ENCODE assay signal across 30 cellular contexts in the genomic region with DNA sequence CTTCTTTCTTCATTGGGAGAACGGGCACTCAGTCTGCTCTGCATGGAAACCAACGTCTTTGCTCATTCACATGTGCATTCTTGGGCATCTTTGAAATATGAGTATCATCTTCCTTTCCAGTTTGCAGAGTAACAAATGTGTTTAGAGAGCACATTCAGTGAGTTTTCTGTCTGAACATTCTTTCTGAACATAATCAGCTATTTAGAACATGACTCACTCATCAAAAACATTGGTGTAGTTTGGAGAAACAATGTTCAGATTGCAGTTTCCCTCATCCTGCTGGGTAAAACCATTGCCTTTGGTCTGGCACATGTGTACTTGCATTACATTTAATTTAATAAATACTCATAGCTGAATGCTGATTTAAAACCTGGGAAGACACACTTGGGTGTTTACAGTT.
A peak's percentile ranks its signal among the peaks of the same experiment; 100 is the strongest.
DNase-seq lines count a peak whose midpoint lies in the region; ATAC-seq, FAIRE-seq and TF ChIP-seq lines count a peak whose summit lies in the region.
"Had no signal": no experiment of that assay in that cellular context is flagged by ENCODE, and none has a peak within 500 bp of the region (broad histone marks: within the 10 kb centered on the region; RNA-seq: fewer than 3 reads in every experiment).

No MANE protein-coding gene starts in this region.

- no peak overlapping the region for H3K27ac Mint-ChIP-seq in CD14-positive monocyte
- H3K27ac Mint-ChIP-seq: activated T-helper 17 cell treated with anti-CD3 and anti-CD28 coated beads, Interleukin-2, amount 50 U/mL, for 72 hours; natural killer cell; stimulated activated effector memory CD8-positive, alpha-beta T cell treated with anti-CD3 and anti-CD28 coated beads, Interleukin-12 subunit alpha, Interleukin-12 subunit beta, amount 100 ng/mL, for 72 hours; T-cell had no signal

- H3K9me3 ChIP-seq in RWPE2 (ENCODE audit: severe bottlenecking), result no peaks in the 10 kb centered on the region
- H3K9me3 ChIP-seq: colonic mucosa, lower lobe of right lung, tibial nerve had no signal

- H3K27me3 ChIP-seq in RWPE2 (ENCODE audit: insufficient read depth, poor library complexity, severe bottlenecking), result no peaks in the 10 kb centered on the region
- H3K27me3 ChIP-seq: colonic mucosa, foreskin keratinocyte, heart right ventricle, tibial nerve had no signal

- DNase-seq in GM18507 (ENCODE audit: extremely low spot score, insufficient read length, low read depth) (no peak), RWPE2 (ENCODE audit: low spot score) (no peak), fibroblast of mammary gland (ENCODE audit: low read depth) (peak; percentile 19), urothelium cell line (ENCODE audit: low spot score) (peak; percentile 1), CD14-positive monocyte (ENCODE audit: low spot score) (no peak), left ventricle myocardium superior (no peak)
- DNase-seq in stimulated activated CD4-positive, alpha-beta T cell treated with anti-CD3 and anti-CD28 coated beads, Interleukin-2, amount 100 ng/mL, for 48 hours, result no peak
- DNase-seq: activated CD4-positive, alpha-beta T cell treated with anti-CD3 and anti-CD28 coated beads for 4 hours; activated naive CD4-positive, alpha-beta T cell treated with anti-CD3 and anti-CD28 coated beads, Interleukin-2, amount 50 U/mL, for 16 hours; colonic mucosa; effector CD4-positive, alpha-beta T cell; heart right ventricle; lower lobe of right lung; natural killer cell; NCI-H1417; NCI-H2029 treated with DMSO at 0.1 percent for 48 hours; NCI-H526; RPMI8226; stimulated activated CD4-positive, alpha-beta T cell treated with anti-CD3 and anti-CD28 coated beads, Interleukin-15, amount 100 ng/mL, for 24 hours; T-cell; WERI-Rb-1 had no signal

- H3K4me3 Mint-ChIP-seq in CD14-positive monocyte, result no peak overlapping the region
- H3K4me3 Mint-ChIP-seq: activated T-helper 17 cell treated with anti-CD3 and anti-CD28 coated beads, Interleukin-2, amount 50 U/mL, for 72 hours; natural killer cell; stimulated activated effector memory CD8-positive, alpha-beta T cell treated with anti-CD3 and anti-CD28 coated beads, Interleukin-12 subunit alpha, Interleukin-12 subunit beta, amount 100 ng/mL, for 72 hours; T-cell had no signal

- no peaks in the 10 kb centered on the region for H3K4me1 ChIP-seq in RWPE2 (ENCODE audit: insufficient read depth, poor library complexity, severe bottlenecking)
- H3K4me1 ChIP-seq: colonic mucosa, foreskin keratinocyte, heart right ventricle, lower lobe of right lung, tibial nerve had no signal

- no peak overlapping the region for H3K27ac ChIP-seq in RWPE2 (ENCODE audit: poor library complexity, severe bottlenecking)
- H3K27ac ChIP-seq: colonic mucosa, epithelial cell of prostate, foreskin keratinocyte, heart right ventricle, lower lobe of right lung, tibial nerve, WERI-Rb-1 had no signal

- peaks cover 0 to 3% (median 2%) of the 10 kb centered on the region in 7 donors for H3K9me3 Mint-ChIP-seq in CD14-positive monocyte
- H3K9me3 Mint-ChIP-seq: activated T-helper 17 cell treated with anti-CD3 and anti-CD28 coated beads, Interleukin-2, amount 50 U/mL, for 72 hours; natural killer cell had no signal

- ATAC-seq in RWPE2 (ENCODE audit: low read depth) (peak; percentile 27; the same call in 1 of the 3 replicates), left ventricle myocardium superior (no peak)
- ATAC-seq: activated T-helper 17 cell treated with anti-CD3 and anti-CD28 coated beads, Interleukin-2, amount 50 U/mL, for 72 hours; foreskin keratinocyte; heart right ventricle; K562; lower lobe of right lung; natural killer cell; stimulated activated effector memory CD8-positive, alpha-beta T cell treated with anti-CD3 and anti-CD28 coated beads, Interleukin-12 subunit alpha, Interleukin-12 subunit beta, amount 100 ng/mL, for 72 hours; T-cell had no signal

- H3K36me3 Mint-ChIP-seq in CD14-positive monocyte, result no peaks in the 10 kb centered on the region
- H3K36me3 Mint-ChIP-seq: natural killer cell; stimulated activated effector memory CD8-positive, alpha-beta T cell treated with anti-CD3 and anti-CD28 coated beads, Interleukin-12 subunit alpha, Interleukin-12 subunit beta, amount 100 ng/mL, for 72 hours; T-cell had no signal

- no peaks in the 10 kb centered on the region for H3K4me1 Mint-ChIP-seq in CD14-positive monocyte
- H3K4me1 Mint-ChIP-seq: activated T-helper 17 cell treated with anti-CD3 and anti-CD28 coated beads, Interleukin-2, amount 50 U/mL, for 72 hours; natural killer cell; stimulated activated effector memory CD8-positive, alpha-beta T cell treated with anti-CD3 and anti-CD28 coated beads, Interleukin-12 subunit alpha, Interleukin-12 subunit beta, amount 100 ng/mL, for 72 hours; T-cell had no signal

- intact Hi-C loops in CD14-positive monocyte (cut with micrococcal nuclease), result no loop called here
- intact Hi-C loops in left ventricle myocardium superior (cut with micrococcal nuclease), result no loop called here

- TF ChIP-seq CTCF in RWPE2 (IDR thresholded peaks at IDR 0.05; ENCODE audit: poor library complexity, severe bottlenecking), result no peak
- no peak for TF ChIP-seq CTCF in fibroblast of mammary gland (conservative IDR thresholded peaks at IDR 0.05; ENCODE audit: control insufficient read depth, insufficient read depth, low read depth, low read length)
- TF ChIP-seq CTCF in CD14-positive monocyte (IDR thresholded peaks at IDR 0.05), result no peak

- FAIRE-seq in GM18507 (lab: Jason Lieb, UNC), result peak; percentile 55
- no peak for FAIRE-seq in urothelium cell line (lab: Jason Lieb, UNC)
- FAIRE-seq: bronchial epithelial cell, GM19239, H1, K562 had no signal

- H3K4me3 ChIP-seq in RWPE2 (ENCODE audit: severe bottlenecking) (no peak overlapping the region), fibroblast of mammary gland (ENCODE audit: control insufficient read depth, low read depth, low read length) (no peak overlapping the region)
- H3K4me3 ChIP-seq: colonic mucosa, heart right ventricle, K562, lower lobe of right lung, tibial nerve had no signal

- no peaks in the 10 kb centered on the region for H3K36me3 ChIP-seq in RWPE2 (ENCODE audit: low read depth)
- H3K36me3 ChIP-seq: colonic mucosa, heart right ventricle, lower lobe of right lung, tibial nerve, WERI-Rb-1 had no signal

- peaks cover 0 to 2% (median 1%) of the 10 kb centered on the region in 3 donors for H3K27me3 Mint-ChIP-seq in CD14-positive monocyte (ENCODE audit: low read depth in 3 of 3)
- H3K27me3 Mint-ChIP-seq: activated T-helper 17 cell treated with anti-CD3 and anti-CD28 coated beads, Interleukin-2, amount 50 U/mL, for 72 hours had no signal

Comparison
In these comparisons a context has a peak if more than half of its experiments do, and no peak if none do; other contexts are left out.
1. DNase-seq: peak in fibroblast of mammary gland (single experiment) and urothelium cell line (single experiment); none in GM18507 (single experiment), RWPE2 (single experiment), CD14-positive monocyte (single experiment), stimulated activated CD4-positive, alpha-beta T cell treated with anti-CD3 and anti-CD28 coated beads, Interleukin-2, amount 100 ng/mL, for 48 hours (0 of 2) and left ventricle myocardium superior (single experiment).